Comparison of ENCODE assay signal across 9 cellular contexts in the genomic region with DNA sequence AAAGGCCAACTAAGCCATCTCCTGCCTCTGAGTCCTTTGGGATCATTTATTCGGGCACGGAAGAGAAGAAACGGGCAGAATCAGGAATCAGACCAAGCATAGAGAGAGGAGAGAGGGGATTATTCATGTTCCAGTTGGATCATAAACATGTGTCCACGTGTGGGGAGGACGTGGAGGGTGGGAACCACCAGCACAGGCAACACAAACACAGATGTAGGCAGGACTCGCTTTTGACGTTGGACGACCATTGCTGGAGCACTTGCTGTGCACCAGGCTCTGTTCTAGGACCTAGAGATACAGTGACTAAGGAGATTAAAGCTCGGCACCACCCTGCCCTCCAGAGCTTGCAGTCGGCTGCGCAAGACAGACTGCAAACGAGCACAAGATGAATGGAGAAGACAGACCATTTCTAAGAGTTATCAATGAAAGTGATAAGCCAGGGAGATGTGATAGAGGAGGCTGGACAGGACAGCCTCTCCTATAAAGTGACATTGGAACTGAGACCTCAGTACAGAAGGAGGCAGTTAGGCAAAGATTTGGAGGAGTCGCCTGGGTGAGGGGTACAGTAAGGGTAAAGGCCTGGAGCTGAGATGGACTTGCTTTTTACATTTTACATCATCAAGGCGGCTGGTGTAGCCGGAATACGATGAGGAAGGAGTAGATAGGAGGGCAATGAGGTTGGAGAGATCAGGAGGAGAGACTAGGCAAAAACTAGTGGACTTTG. TPM values are rescaled to one million over a fixed set of nuclear protein-coding genes. Genes with fewer than 3 reads are reported as not detected.
DNase-seq lines count a peak whose midpoint lies in the region; ATAC-seq and TF ChIP-seq lines count a peak whose summit lies in the region.
"Had no signal": no experiment of that assay in that cellular context is flagged by ENCODE, and none has a peak within 500 bp of the region (broad histone marks: within the 10 kb centered on the region; RNA-seq: fewer than 3 reads in every experiment).

No MANE protein-coding gene starts in this region.

- H3K79me2 ChIP-seq in GM23248 (ENCODE audit: insufficient read depth) = no peaks in the 10 kb centered on the region

- no peaks in the 10 kb centered on the region for H3F3A ChIP-seq in GM23248 (ENCODE audit: insufficient read depth)

- TF ChIP-seq POLR2A in transverse colon (IDR thresholded peaks at IDR 0.05) = no peak

- intact Hi-C loops in activated T-helper 1 cell treated with anti-CD3 and anti-CD28 coated beads, Interleukin-12 subunit alpha, Interleukin-12 subunit beta, Interleukin-2, Interleukin-4 antibody, amounts not matched to agents 30 ng/mL and 10 ng/mL and 1 ng/mL, durations not matched to agents 14 hours and 24 hours and 36 hours (cut with micrococcal nuclease) = loop anchor here (1.0 to 2.0 kb wide), 10 partner anchors 13 to 394 kb away; partner anchors contain the start of genes ALKBH7 and GPR108
- intact Hi-C loops in left lung (cut with DNase I) = no loop called here
- intact Hi-C loops in transverse colon (cut with DNase I; ENCODE audit: low total_unique reads) = no loop called here

- WGBS in transverse colon (ENCODE audit: low coverage in 1 of 2), 2 donors = 15 to 22% methylated on average over 12 to 16 of the region's 16 CpGs
- 29 to 34% methylated on average over 16 of the region's 16 CpGs for WGBS in GM23248 (ENCODE audit: low coverage in 1 of 2, low lambda C conversion rate in 2 of 2, missing lambda C conversion rate in 2 of 2), 2 experiments

- no peaks in the 10 kb centered on the region for H4K20me1 ChIP-seq in GM23248 (ENCODE audit: insufficient read depth)

- H3K27me3 ChIP-seq in left lung (peaks cover 0 to 29% of the 10 kb centered on the region in 2 donors), transverse colon (peaks cover 11% of the 10 kb centered on the region), GM23248 (replicated peaks; ENCODE audit: insufficient read depth) (peaks cover 15% of the 10 kb centered on the region)

- H3K9me2 ChIP-seq in GM23248 (ENCODE audit: insufficient read depth) = no peaks in the 10 kb centered on the region

- H2AFZ ChIP-seq in GM23248 = no peak overlapping the region

- no peaks in the 10 kb centered on the region for H3K9me3 Mint-ChIP-seq in activated T-helper 1 cell treated with anti-CD3 and anti-CD28 coated beads, Interleukin-12 subunit alpha, Interleukin-12 subunit beta, Interleukin-2, Interleukin-4 antibody, amounts not matched to agents 30 ng/mL and 10 ng/mL and 1 ng/mL, durations not matched to agents 14 hours and 24 hours and 36 hours

- peak overlapping the region; percentile 87 for H3K27ac Mint-ChIP-seq in activated T-helper 1 cell treated with anti-CD3 and anti-CD28 coated beads, Interleukin-12 subunit alpha, Interleukin-12 subunit beta, Interleukin-2, Interleukin-4 antibody, amounts not matched to agents 30 ng/mL and 10 ng/mL and 1 ng/mL, durations not matched to agents 14 hours and 24 hours and 36 hours

- ATAC-seq in left lung (no peak), GM19463 (IDR thresholded peaks at IDR 0.05; ENCODE audit: unreplicated experiment) (no peak)

- H3K9me3 ChIP-seq in left lung = no peaks in the 10 kb centered on the region
- H3K9me3 ChIP-seq in transverse colon = no peaks in the 10 kb centered on the region
- no peaks in the 10 kb centered on the region for H3K9me3 ChIP-seq in GM23248 (ENCODE audit: low read depth)

- H3K4me3 ChIP-seq in left lung (peak overlapping the region; percentile 33 to 51), transverse colon (peak overlapping the region; percentile 0 to 61 (median 36)), GM23248 (no peak overlapping the region)

- in situ Hi-C loops in transverse colon (cut with MboI; ENCODE audit: low pct_ligation_motif_present in 1 of 4, low pct_unique_long_range_greater_than_20kb in 1 of 4, low sequenced_read_pairs in 3 of 4) = no loop called here
- in situ Hi-C loops in GM23248 (cut with MboI) = no loop called here
- in situ Hi-C loops in GM13977 (cut with MboI; ENCODE audit: low pct_unique_long_range_greater_than_20kb, low sequenced_read_pairs, unreplicated experiment) = no loop called here

- peak; percentile 11 for DNase-seq in activated naive CD4-positive, alpha-beta T cell treated with Interleukin-2 at 50 U/mL for 16 hours
- no peak for DNase-seq in activated naive CD4-positive, alpha-beta T cell treated with anti-CD3 and anti-CD28 coated beads, Interleukin-2, amount 50 U/mL, for 16 hours
- DNase-seq in activated T-helper 1 cell treated with anti-CD3 and anti-CD28 coated beads, Interleukin-12 subunit alpha, Interleukin-12 subunit beta, Interleukin-2, Interleukin-4 antibody, amounts not matched to agents 30 ng/mL and 10 ng/mL and 1 ng/mL, durations not matched to agents 14 hours and 24 hours and 36 hours (ENCODE audit: low spot score) = no peak
- peak in 1 of 2 donors; percentile 30 for DNase-seq in left lung
- no peak for DNase-seq in transverse colon
- DNase-seq in GM23248 = no peak
- no peak for DNase-seq in GM13977 (ENCODE audit: low spot score)

- peaks cover 0 to 6% of the 10 kb centered on the region in 2 donors for H3K36me3 ChIP-seq in left lung
- H3K36me3 ChIP-seq in transverse colon = no peaks in the 10 kb centered on the region
- no peaks in the 10 kb centered on the region for H3K36me3 ChIP-seq in GM23248 (ENCODE audit: low read depth)

- peaks cover under 1% of the 10 kb centered on the region for H3K36me3 Mint-ChIP-seq in activated T-helper 1 cell treated with anti-CD3 and anti-CD28 coated beads, Interleukin-12 subunit alpha, Interleukin-12 subunit beta, Interleukin-2, Interleukin-4 antibody, amounts not matched to agents 30 ng/mL and 10 ng/mL and 1 ng/mL, durations not matched to agents 14 hours and 24 hours and 36 hours (ENCODE audit: low read depth)

- H3K4me3 Mint-ChIP-seq in activated T-helper 1 cell treated with anti-CD3 and anti-CD28 coated beads, Interleukin-12 subunit alpha, Interleukin-12 subunit beta, Interleukin-2, Interleukin-4 antibody, amounts not matched to agents 30 ng/mL and 10 ng/mL and 1 ng/mL, durations not matched to agents 14 hours and 24 hours and 36 hours = peak overlapping the region; percentile 88

- H3K4me1 Mint-ChIP-seq in activated T-helper 1 cell treated with anti-CD3 and anti-CD28 coated beads, Interleukin-12 subunit alpha, Interleukin-12 subunit beta, Interleukin-2, Interleukin-4 antibody, amounts not matched to agents 30 ng/mL and 10 ng/mL and 1 ng/mL, durations not matched to agents 14 hours and 24 hours and 36 hours (ENCODE audit: low read depth) = peaks cover 43% of the 10 kb centered on the region

- no peak for TF ChIP-seq EP300 in transverse colon (IDR thresholded peaks at IDR 0.05; ENCODE audit: low read depth)

- H3K27me3 Mint-ChIP-seq in activated T-helper 1 cell treated with anti-CD3 and anti-CD28 coated beads, Interleukin-12 subunit alpha, Interleukin-12 subunit beta, Interleukin-2, Interleukin-4 antibody, amounts not matched to agents 30 ng/mL and 10 ng/mL and 1 ng/mL, durations not matched to agents 14 hours and 24 hours and 36 hours (ENCODE audit: insufficient read depth) = no peaks in the 10 kb centered on the region

- H3K9ac ChIP-seq in GM23248 = no peak overlapping the region

- H3K4me1 ChIP-seq in left lung (peaks cover 10 to 42% of the 10 kb centered on the region in 2 donors), transverse colon (peaks cover 0 to 24% (median 5%) of the 10 kb centered on the region in 4 donors), GM23248 (ENCODE audit: insufficient read depth) (no peaks in the 10 kb centered on the region)

- H3K4me2 ChIP-seq in GM23248 (ENCODE audit: unreplicated experiment) = no peak overlapping the region

- no peak for TF ChIP-seq CTCF in left lung (IDR thresholded peaks at IDR 0.05)
- no peak for TF ChIP-seq CTCF in transverse colon (IDR thresholded peaks at IDR 0.05)
- TF ChIP-seq CTCF in GM13977 (IDR thresholded peaks at IDR 0.05; ENCODE audit: extremely low read depth, insufficient read depth, missing control alignments) = no peak

- H3K27ac ChIP-seq in left lung (peak overlapping the region; percentile 41 to 86), transverse colon (peak overlapping the region; percentile 88 to 94 (median 90)), GM23248 (no peak overlapping the region)

RNA-seq across cellular contexts. Expression of gene SH2D3A, which starts 0.7 kb away (rescaled TPM):
- 15.0 and 15.6 TPM in 2 replicates for total RNA-seq in activated T-helper 1 cell treated with anti-CD3 and anti-CD28 coated beads, Interleukin-12 subunit alpha, Interleukin-12 subunit beta, Interleukin-2, Interleukin-4 antibody, amounts not matched to agents 30 ng/mL and 10 ng/mL and 1 ng/mL, durations not matched to agents 14 hours and 24 hours and 36 hours
- total RNA-seq in left lung = 10 to 100 TPM; 24.2 to 27.6 TPM
- 100 to 1,000 TPM in 1 of 4 donors, 10 to 100 TPM in 3; 41.4 to 127 (median 55.5) TPM for total RNA-seq in transverse colon
- total RNA-seq in GM23248 (2014; rRNA removed; shearing (Covaris generic)) = not detected in 2 replicates
- 0.18 TPM in 1 of 2 replicates, not detected in the other for polyA plus RNA-seq in GM23248 (2016; fragmentation: Nextera tagmentation; extraction: Ambion mirVana)

RNA-seq across cellular contexts. Expression of gene VAV1, which starts 6.0 kb away (rescaled TPM):
- total RNA-seq in activated T-helper 1 cell treated with anti-CD3 and anti-CD28 coated beads, Interleukin-12 subunit alpha, Interleukin-12 subunit beta, Interleukin-2, Interleukin-4 antibody, amounts not matched to agents 30 ng/mL and 10 ng/mL and 1 ng/mL, durations not matched to agents 14 hours and 24 hours and 36 hours = 86.8 and 90.4 TPM in 2 replicates
- total RNA-seq in left lung = 10 to 100 TPM; 11.5 to 51.3 TPM
- 10 to 100 TPM in 1 of 4 donors, 1 to 10 TPM in 2, under 1 TPM in 1; 0.60 to 10.8 (median 6.0) TPM for total RNA-seq in transverse colon
- total RNA-seq in GM23248 (2014; rRNA removed; shearing (Covaris generic)) = not detected in 2 replicates
- polyA plus RNA-seq in GM23248 (2016; fragmentation: Nextera tagmentation; extraction: Ambion mirVana) = not detected in 2 replicates
- polyA plus RNA-seq: BJ had no signal

RNA-seq across cellular contexts. Expression of gene TRIP10, which starts 27.0 kb away (rescaled TPM):
- 61.2 and 62.0 TPM in 2 replicates for total RNA-seq in activated T-helper 1 cell treated with anti-CD3 and anti-CD28 coated beads, Interleukin-12 subunit alpha, Interleukin-12 subunit beta, Interleukin-2, Interleukin-4 antibody, amounts not matched to agents 30 ng/mL and 10 ng/mL and 1 ng/mL, durations not matched to agents 14 hours and 24 hours and 36 hours
- total RNA-seq in left lung = 10 to 100 TPM; 62.3 to 75.3 TPM
- total RNA-seq in transverse colon = 100 to 1,000 TPM in 1 of 4 donors, 10 to 100 TPM in 3; 55.5 to 227 (median 78.8) TPM
- total RNA-seq in GM23248 (2014; rRNA removed; shearing (Covaris generic)) = 48.0 and 68.2 TPM in 2 replicates
- polyA plus RNA-seq in GM23248 (2016; fragmentation: Nextera tagmentation; extraction: Ambion mirVana) = 48.9 and 50.1 TPM in 2 replicates

RNA-seq across cellular contexts. Expression of gene GPR108, which starts 29.1 kb away (rescaled TPM):
- 106 and 108 TPM in 2 replicates for total RNA-seq in activated T-helper 1 cell treated with anti-CD3 and anti-CD28 coated beads, Interleukin-12 subunit alpha, Interleukin-12 subunit beta, Interleukin-2, Interleukin-4 antibody, amounts not matched to agents 30 ng/mL and 10 ng/mL and 1 ng/mL, durations not matched to agents 14 hours and 24 hours and 36 hours
- total RNA-seq in left lung = 10 to 100 TPM; 64.1 to 81.7 TPM
- total RNA-seq in transverse colon = 100 to 1,000 TPM in 2 of 4 donors, 10 to 100 TPM in 2; 38.0 to 118 (median 90.6) TPM
- 75.7 and 77.3 TPM in 2 replicates for total RNA-seq in GM23248 (2014; rRNA removed; shearing (Covaris generic))
- polyA plus RNA-seq in GM23248 (2016; fragmentation: Nextera tagmentation; extraction: Ambion mirVana) = 78.8 and 83.5 TPM in 2 replicates

RNA-seq across cellular contexts. Expression of gene C3, which starts 46.1 kb away (rescaled TPM):
- total RNA-seq in activated T-helper 1 cell treated with anti-CD3 and anti-CD28 coated beads, Interleukin-12 subunit alpha, Interleukin-12 subunit beta, Interleukin-2, Interleukin-4 antibody, amounts not matched to agents 30 ng/mL and 10 ng/mL and 1 ng/mL, durations not matched to agents 14 hours and 24 hours and 36 hours = 6.1 and 7.2 TPM in 2 replicates
- total RNA-seq in left lung (100 to 1,000 TPM; 748 to 881 TPM), transverse colon (100 to 1,000 TPM in 3 of 4 donors, 10 to 100 TPM in 1; 50.1 to 351 (median 194) TPM)
- 3.1 and 5.6 TPM in 2 replicates for total RNA-seq in GM23248 (2014; rRNA removed; shearing (Covaris generic))
- polyA plus RNA-seq in GM23248 (2016; fragmentation: Nextera tagmentation; extraction: Ambion mirVana) = 3.5 and 4.8 TPM in 2 replicates

Comparison
In these comparisons a context has a peak if more than half of its experiments do, and no peak if none do; other contexts are left out.
1. RNA of gene SH2D3A, which starts 0.7 kb away (total RNA-seq): 41.4 to 127 TPM in transverse colon, 24.2 to 27.6 TPM in left lung and 15.0 to 15.6 TPM in activated T-helper 1 cell treated with anti-CD3 and anti-CD28 coated beads, Interleukin-12 subunit alpha, Interleukin-12 subunit beta, Interleukin-2, Interleukin-4 antibody, amounts not matched to agents 30 ng/mL and 10 ng/mL and 1 ng/mL, durations not matched to agents 14 hours and 24 hours and 36 hours; not detected in GM23248; every median in the first group is over 10 times any median in the second.